18 cellular contexts compared by ENCODE assay signal in the genomic region with DNA sequence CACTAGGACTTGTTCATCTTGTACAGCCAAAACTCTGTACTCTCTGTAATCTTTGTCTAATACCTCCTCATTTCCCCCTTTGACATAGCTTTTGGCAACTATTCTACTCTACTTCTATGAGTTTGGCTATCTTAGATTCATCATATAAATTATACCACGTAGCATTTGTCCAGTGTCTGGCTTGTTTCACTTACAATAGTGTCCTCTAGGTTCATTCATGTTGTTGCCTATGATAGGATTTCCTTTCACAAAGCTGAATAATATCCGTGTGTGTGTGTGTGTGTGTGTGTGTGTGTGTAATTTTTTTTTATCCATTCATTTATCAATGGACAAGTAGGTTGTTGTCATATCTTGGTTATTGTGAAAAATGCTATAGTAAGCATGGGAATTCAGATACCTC.
DNase-seq lines count a peak whose midpoint lies in the region; ATAC-seq and TF ChIP-seq lines count a peak whose summit lies in the region.
"Had no signal": no experiment of that assay in that cellular context is flagged by ENCODE, and none has a peak within 500 bp of the region (broad histone marks: within the 10 kb centered on the region; RNA-seq: fewer than 3 reads in every experiment).

No MANE protein-coding gene starts in this region.

- CTCF ChIA-PET in SK-N-SH (lab: Yijun Ruan, JAX), result no interaction called here
- CTCF ChIA-PET in CD8-positive, alpha-beta memory T cell (lab: Charles Lee), result no interaction called here
- CTCF ChIA-PET in activated CD4-positive, alpha-beta T cell treated with anti-CD3 and anti-CD28 coated beads, Interleukin-2, amount 10 ng/mL, durations not matched to agents 7 days and 5 days (lab: Charles Lee), result no interaction called here

- H3K27ac Mint-ChIP-seq in CD8-positive, alpha-beta memory T cell, result peak overlapping the region in 4 of 8 donors; percentile 2 to 89 (median 23)
- H3K27ac Mint-ChIP-seq in effector memory CD8-positive, alpha-beta T cell, result peak overlapping the region in 1 of 2 donors; percentile 90
- H3K27ac Mint-ChIP-seq in activated CD4-positive, alpha-beta T cell treated with anti-CD3 and anti-CD28 coated beads, Interleukin-2, amount 10 ng/mL, durations not matched to agents 7 days and 5 days, result no peak overlapping the region
- H3K27ac Mint-ChIP-seq: B cell had no signal

- WGBS in SK-N-SH (ENCODE audit: low lambda C conversion rate), result 1% methylated on average over 2 of the region's 2 CpGs

- TF ChIP-seq EP300 in SK-N-SH (IDR thresholded peaks at IDR 0.05; ENCODE audit: borderline replicate concordance in 1 of 2, low read depth in 1 of 2, low read length in 1 of 2), result no peak

- H2AFZ ChIP-seq in SK-N-SH (ENCODE audit: low read depth), result no peak overlapping the region

- no peak overlapping the region for H3K9ac ChIP-seq in SK-N-SH

- H3K4me2 ChIP-seq in SK-N-SH, result no peak overlapping the region

- H4K20me1 ChIP-seq in SK-N-SH (ENCODE audit: insufficient read depth), result no peaks in the 10 kb centered on the region

- no peaks in the 10 kb centered on the region for H3K9me3 ChIP-seq in SK-N-SH
- H3K9me3 ChIP-seq in CD8-positive, alpha-beta memory T cell (ENCODE audit: low read length), result no peaks in the 10 kb centered on the region
- H3K9me3 ChIP-seq: Peyer's patch had no signal

- DNase-seq in SK-N-SH, result no peak
- DNase-seq in CD8-positive, alpha-beta memory T cell, result no peak
- DNase-seq in OCI-M1 (lab: John Stamatoyannopoulos, UW), result peak; percentile 36
- no peak for DNase-seq in effector memory CD8-positive, alpha-beta T cell
- DNase-seq in NCI-H146 (lab: John Stamatoyannopoulos, UW), result no peak
- DNase-seq in activated CD4-positive, alpha-beta T cell treated with anti-CD3 and anti-CD28 coated beads, Interleukin-2, amount 10 ng/mL, durations not matched to agents 7 days and 5 days, result no peak
- DNase-seq: DMS53, EL, NCI-H1417, NCI-H1930, NCI-H526, Peyer's patch had no signal

- H3K4me3 Mint-ChIP-seq in CD8-positive, alpha-beta memory T cell, result peak overlapping the region; percentile 46 to 83 (median 72)
- peak overlapping the region; percentile 46 to 65 for H3K4me3 Mint-ChIP-seq in effector memory CD8-positive, alpha-beta T cell
- H3K4me3 Mint-ChIP-seq in activated CD4-positive, alpha-beta T cell treated with anti-CD3 and anti-CD28 coated beads, Interleukin-2, amount 10 ng/mL, durations not matched to agents 7 days and 5 days, result no peak overlapping the region
- H3K4me3 Mint-ChIP-seq: B cell had no signal

- TF ChIP-seq RAD21 in SK-N-SH (IDR thresholded peaks at IDR 0.05; ENCODE audit: low read length), result no peak

- H3K4me1 Mint-ChIP-seq in CD8-positive, alpha-beta memory T cell, result peaks cover 13 to 17% (median 15%) of the 10 kb centered on the region in 3 donors
- H3K4me1 Mint-ChIP-seq in effector memory CD8-positive, alpha-beta T cell (ENCODE audit: low read depth in 2 of 2), result peaks cover 0 to 5% of the 10 kb centered on the region in 2 donors
- H3K4me1 Mint-ChIP-seq in activated CD4-positive, alpha-beta T cell treated with anti-CD3 and anti-CD28 coated beads, Interleukin-2, amount 10 ng/mL, durations not matched to agents 7 days and 5 days, result no peaks in the 10 kb centered on the region
- H3K4me1 Mint-ChIP-seq: B cell had no signal

- no peak overlapping the region for H3K27ac ChIP-seq in SK-N-SH (ENCODE audit: low read depth in 2 of 2, low read length in 1 of 2)
- no peak overlapping the region for H3K27ac ChIP-seq in CD8-positive, alpha-beta memory T cell (ENCODE audit: low read depth, low read length)
- H3K27ac ChIP-seq: 22Rv1, Peyer's patch had no signal

- no peaks in the 10 kb centered on the region for H3F3A ChIP-seq in SK-N-SH (replicated peaks; ENCODE audit: insufficient read depth)

- no peaks in the 10 kb centered on the region for H3K27me3 ChIP-seq in SK-N-SH (ENCODE audit: insufficient read depth)
- no peaks in the 10 kb centered on the region for H3K27me3 ChIP-seq in CD8-positive, alpha-beta memory T cell (ENCODE audit: insufficient read depth, low read length, poor library complexity, severe bottlenecking)
- H3K27me3 ChIP-seq: Peyer's patch had no signal

- peaks cover 0 to 4% (median 1%) of the 10 kb centered on the region in 5 donors for H3K9me3 Mint-ChIP-seq in CD8-positive, alpha-beta memory T cell
- peaks cover 0 to 1% of the 10 kb centered on the region in 2 donors for H3K9me3 Mint-ChIP-seq in effector memory CD8-positive, alpha-beta T cell
- peaks cover 2% of the 10 kb centered on the region for H3K9me3 Mint-ChIP-seq in activated CD4-positive, alpha-beta T cell treated with anti-CD3 and anti-CD28 coated beads, Interleukin-2, amount 10 ng/mL, durations not matched to agents 7 days and 5 days

- no peaks in the 10 kb centered on the region for H3K27me3 Mint-ChIP-seq in CD8-positive, alpha-beta memory T cell
- H3K27me3 Mint-ChIP-seq in effector memory CD8-positive, alpha-beta T cell, result no peaks in the 10 kb centered on the region
- H3K27me3 Mint-ChIP-seq in activated CD4-positive, alpha-beta T cell treated with anti-CD3 and anti-CD28 coated beads, Interleukin-2, amount 10 ng/mL, durations not matched to agents 7 days and 5 days, result no peaks in the 10 kb centered on the region
- H3K27me3 Mint-ChIP-seq: B cell had no signal

- POLR2A ChIA-PET in SK-N-SH (lab: Yijun Ruan, JAX), result interaction anchor here (0.6 kb wide), 1 partner anchor 234 kb away, joined by 3 read pairs; no protein-coding TSS in a partner anchor
- POLR2A ChIA-PET in CD8-positive, alpha-beta memory T cell (lab: Charles Lee), result no interaction called here
- POLR2A ChIA-PET in activated CD4-positive, alpha-beta T cell treated with anti-CD3 and anti-CD28 coated beads, Interleukin-2, amount 10 ng/mL, durations not matched to agents 7 days and 5 days (lab: Charles Lee), result no interaction called here

- no peak overlapping the region for H3K4me3 ChIP-seq in SK-N-SH (ENCODE audit: low read depth in 2 of 2, low read length in 1 of 2)
- no peak overlapping the region for H3K4me3 ChIP-seq in CD8-positive, alpha-beta memory T cell (ENCODE audit: low read length)
- H3K4me3 ChIP-seq: K562 had no signal

- H3K9me2 ChIP-seq in SK-N-SH, result no peaks in the 10 kb centered on the region

- H3K79me2 ChIP-seq in SK-N-SH (ENCODE audit: insufficient read depth), result no peaks in the 10 kb centered on the region

- no peak for TF ChIP-seq CTCF in SK-N-SH (IDR thresholded peaks at IDR 0.05)

- no peaks in the 10 kb centered on the region for H3K4me1 ChIP-seq in SK-N-SH (ENCODE audit: control insufficient read depth in 1 of 2, insufficient read depth in 2 of 2, low read depth in 1 of 2, low read length in 1 of 2)
- H3K4me1 ChIP-seq in CD8-positive, alpha-beta memory T cell (ENCODE audit: insufficient read depth, low read length), result no peaks in the 10 kb centered on the region
- H3K4me1 ChIP-seq: Peyer's patch had no signal

- no peaks in the 10 kb centered on the region for H3K36me3 Mint-ChIP-seq in CD8-positive, alpha-beta memory T cell
- no peaks in the 10 kb centered on the region for H3K36me3 Mint-ChIP-seq in effector memory CD8-positive, alpha-beta T cell (ENCODE audit: insufficient read depth)
- no peaks in the 10 kb centered on the region for H3K36me3 Mint-ChIP-seq in activated CD4-positive, alpha-beta T cell treated with anti-CD3 and anti-CD28 coated beads, Interleukin-2, amount 10 ng/mL, durations not matched to agents 7 days and 5 days (ENCODE audit: low read depth)

- ATAC-seq in SK-N-SH treated with all-trans-retinoic acid at 6 μM for 48 hours, result peak; percentile 30; the same call in 2 of the 3 replicates
- ATAC-seq in effector memory CD8-positive, alpha-beta T cell (replicated peaks), result no peak
- no peak for ATAC-seq in GM18511 (IDR thresholded peaks at IDR 0.05; ENCODE audit: unreplicated experiment)
- ATAC-seq: K562, Right ventricle myocardium inferior had no signal

- no peaks in the 10 kb centered on the region for H3K36me3 ChIP-seq in SK-N-SH (replicated peaks in 1 of 2; ENCODE audit: control insufficient read depth in 1 of 2, insufficient read depth in 2 of 2, low read length in 1 of 2)
- H3K36me3 ChIP-seq in CD8-positive, alpha-beta memory T cell (ENCODE audit: insufficient read depth, low read length), result no peaks in the 10 kb centered on the region
- H3K36me3 ChIP-seq: Peyer's patch had no signal

TF ChIP-seq in SK-N-SH treated with all-trans-retinoic acid at 6 μM for 48 hours, 23 proteins besides CTCF, POLR2A, EP300 and RAD21:
- TF ChIP-seq ZFP3 (CRISPR knock-in tag; IDR thresholded peaks at IDR 0.05), result no peak
- 0 out of 2 replicates have a peak, but pooled peaks have one; percentile 26 for TF ChIP-seq TOX (CRISPR knock-in tag; IDR thresholded peaks at IDR 0.05; ENCODE audit: borderline replicate concordance)

TF ChIP-seq in SK-N-SH, 30 proteins besides CTCF, POLR2A, EP300 and RAD21:
- no peak for TF ChIP-seq SMC3 (IDR thresholded peaks at IDR 0.05; ENCODE audit: low read depth, low read length)
- no peak for TF ChIP-seq NRF1 (IDR thresholded peaks at IDR 0.05; ENCODE audit: low read depth, low read length)
- TF ChIP-seq ZBTB33 (IDR thresholded peaks at IDR 0.05; ENCODE audit: borderline replicate concordance, low read depth), result no peak
- TF ChIP-seq JUND (IDR thresholded peaks at IDR 0.05), result no peak
- TF ChIP-seq FOXJ3 (CRISPR knock-in tag; IDR thresholded peaks at IDR 0.05), result no peak
